ENCODE assay signal across 38 cellular contexts in genomic region chr3:18813300-18813699, GRCh38.
"Had no signal": no experiment of that assay in that cellular context is flagged by ENCODE, and none has a peak within 500 bp of the region (broad histone marks: within the 10 kb centered on the region; RNA-seq: fewer than 3 reads in every experiment).

No MANE protein-coding gene starts in this region.

- H3K4me1 ChIP-seq: adrenal gland, body of pancreas had no signal

- H3K27me3 Mint-ChIP-seq: activated B cell treated with CpG ODN at 0.5 μM for 24 hours; activated CD4-positive, alpha-beta T cell treated with anti-CD3 and anti-CD28 coated beads, Interleukin-2, amount 10 ng/mL, durations not matched to agents 24 days and 14 days; activated CD8-positive, alpha-beta T cell treated with anti-CD3 and anti-CD28 coated beads for 36 hours; activated naive CD8-positive, alpha-beta T cell treated with anti-CD3 and anti-CD28 coated beads for 36 hours had no signal

- H3K27ac Mint-ChIP-seq: activated B cell treated with CpG ODN at 0.5 μM for 24 hours; activated CD4-positive, alpha-beta memory T cell treated with anti-CD3 and anti-CD28 coated beads for 36 hours; activated CD4-positive, alpha-beta T cell treated with anti-CD3 and anti-CD28 coated beads, Interleukin-2, amount 10 ng/mL, durations not matched to agents 24 days and 14 days; activated CD8-positive, alpha-beta T cell treated with anti-CD3 and anti-CD28 coated beads for 36 hours; activated naive CD4-positive, alpha-beta T cell treated with anti-CD3 and anti-CD28 coated beads for 36 hours; activated naive CD4-positive, alpha-beta T cell treated with anti-CD3 and anti-CD28 coated beads, Interleukin-2, amount 50 U/mL, for 72 hours; activated naive CD8-positive, alpha-beta T cell treated with anti-CD3 and anti-CD28 coated beads for 36 hours; activated T-cell treated with anti-CD3 and anti-CD28 coated beads, Interleukin-2, amount 50 U/mL, for 72 hours; activated T-helper 1 cell treated with anti-CD3 and anti-CD28 coated beads, Interleukin-12 subunit alpha, Interleukin-12 subunit beta, Interleukin-2, Interleukin-4 antibody, amounts not matched to agents 30 ng/mL and 10 ng/mL and 1 ng/mL, durations not matched to agents 14 hours and 24 hours and 36 hours; activated T-helper 17 cell treated with anti-CD3 and anti-CD28 coated beads, Interleukin-2, amount 50 U/mL, for 72 hours; T-helper 2 cell treated with Interferon-gamma antibody and Interleukin-4, amounts not matched to agents 5 μg/mL and 100 μg/mL, for 36 hours had no signal

- H3K4me3 ChIP-seq: adrenal gland, body of pancreas, cardiac muscle cell had no signal

- H3K4me1 Mint-ChIP-seq: activated B cell treated with CpG ODN at 0.5 μM for 24 hours; central memory CD8-positive, alpha-beta T cell had no signal

- H3K36me3 ChIP-seq: adrenal gland, brain microvascular endothelial cell, cardiac muscle cell had no signal

- H3K9me3 Mint-ChIP-seq: activated B cell treated with CpG ODN at 0.5 μM for 24 hours; activated CD4-positive, alpha-beta memory T cell treated with anti-CD3 and anti-CD28 coated beads for 36 hours; activated naive CD4-positive, alpha-beta T cell treated with anti-CD3 and anti-CD28 coated beads for 36 hours; activated T-cell treated with anti-CD3 and anti-CD28 coated beads, Interleukin-2, amount 50 U/mL, for 4 hours; central memory CD8-positive, alpha-beta T cell had no signal

- DNase-seq: activated B cell treated with CpG ODN at 0.5 μM for 24 hours; activated CD4-positive, alpha-beta memory T cell treated with anti-CD3 and anti-CD28 coated beads for 36 hours; activated CD4-positive, alpha-beta T cell treated with anti-CD3 and anti-CD28 coated beads for 4 hours; activated CD4-positive, alpha-beta T cell treated with anti-CD3 and anti-CD28 coated beads, Interleukin-2, amount 10 ng/mL, durations not matched to agents 24 days and 14 days; activated CD4-positive, alpha-beta T cell treated with anti-CD3 and anti-CD28 coated beads, Interleukin-2, amount 50 U/mL, for 1 hour; activated CD4-positive, alpha-beta T cell treated with anti-CD3 and anti-CD28 coated beads, Interleukin-2, amount 50 U/mL, for 4 hours; activated CD4-positive, CD25-positive, alpha-beta regulatory T cell treated with anti-CD3 and anti-CD28 coated beads, Interleukin-2, amount 50 U/mL, for 72 hours; activated CD8-positive, alpha-beta memory T cell treated with anti-CD3 and anti-CD28 coated beads, Interleukin-2, amount 50 U/mL, for 4 hours; activated CD8-positive, alpha-beta T cell treated with anti-CD3 and anti-CD28 coated beads for 36 hours; activated effector memory CD4-positive, alpha-beta T cell treated with anti-CD3 and anti-CD28 coated beads, Interleukin-2, amount 50 U/mL, for 16 hours; activated gamma-delta T cell treated with Interleukin-2 at 50 U/mL for 16 hours; activated naive CD4-positive, alpha-beta T cell; activated naive CD4-positive, alpha-beta T cell treated with anti-CD3 and anti-CD28 coated beads for 36 hours; activated naive CD4-positive, alpha-beta T cell treated with anti-CD3 and anti-CD28 coated beads, Interleukin-2, amount 50 U/mL, for 16 hours; activated naive CD8-positive, alpha-beta T cell treated with anti-CD3 and anti-CD28 coated beads for 36 hours; activated T-cell treated with anti-CD3 and anti-CD28 coated beads for 4 hours; activated T-cell treated with anti-CD3 and anti-CD28 coated beads, Interleukin-2, amount 50 U/mL, for 1 hour; activated T-cell treated with anti-CD3 and anti-CD28 coated beads, Interleukin-2, amount 50 U/mL, for 4 hours; activated T-cell treated with anti-CD3 and anti-CD28 coated beads, Interleukin-2, amount 50 U/mL, for 72 hours; adrenal gland; amniotic stem cell; aorta; body of pancreas; brain microvascular endothelial cell; caudate nucleus; cerebellar nuclear complex; T-helper 2 cell; T-helper 9 cell had no signal

- H3K27ac ChIP-seq: adrenal gland, body of pancreas, brain microvascular endothelial cell, cardiac muscle cell, VCaP had no signal

- FAIRE-seq: astrocyte, bronchial epithelial cell, TTC549 had no signal

- H3K27me3 ChIP-seq: adrenal gland, body of pancreas, brain microvascular endothelial cell, cardiac muscle cell had no signal

- ATAC-seq: activated CD8-positive, alpha-beta T cell treated with anti-CD3 and anti-CD28 coated beads for 36 hours; activated naive CD4-positive, alpha-beta T cell treated with anti-CD3 and anti-CD28 coated beads, Interleukin-2, amount 50 U/mL, for 72 hours; activated T-cell treated with anti-CD3 and anti-CD28 coated beads, Interleukin-2, amount 50 U/mL, for 4 hours; activated T-cell treated with anti-CD3 and anti-CD28 coated beads, Interleukin-2, amount 50 U/mL, for 72 hours; activated T-helper 17 cell treated with anti-CD3 and anti-CD28 coated beads, Interleukin-2, amount 50 U/mL, for 72 hours; body of pancreas had no signal

- H3K4me3 Mint-ChIP-seq: activated B cell treated with CpG ODN at 0.5 μM for 24 hours; activated CD4-positive, alpha-beta memory T cell treated with anti-CD3 and anti-CD28 coated beads for 36 hours; activated CD4-positive, alpha-beta T cell treated with anti-CD3 and anti-CD28 coated beads, Interleukin-2, amount 10 ng/mL, durations not matched to agents 24 days and 14 days; activated CD8-positive, alpha-beta T cell treated with anti-CD3 and anti-CD28 coated beads for 36 hours; activated naive CD4-positive, alpha-beta T cell treated with anti-CD3 and anti-CD28 coated beads for 36 hours; activated naive CD8-positive, alpha-beta T cell treated with anti-CD3 and anti-CD28 coated beads for 36 hours; activated T-cell treated with anti-CD3 and anti-CD28 coated beads, Interleukin-2, amount 50 U/mL, for 4 hours; activated T-cell treated with anti-CD3 and anti-CD28 coated beads, Interleukin-2, amount 50 U/mL, for 72 hours; activated T-helper 1 cell treated with anti-CD3 and anti-CD28 coated beads, Interleukin-12 subunit alpha, Interleukin-12 subunit beta, Interleukin-2, Interleukin-4 antibody, amounts not matched to agents 30 ng/mL and 10 ng/mL and 1 ng/mL, durations not matched to agents 14 hours and 24 hours and 36 hours; activated T-helper 17 cell treated with anti-CD3 and anti-CD28 coated beads, Interleukin-2, amount 50 U/mL, for 72 hours; central memory CD8-positive, alpha-beta T cell; T-helper 2 cell treated with Interferon-gamma antibody and Interleukin-4, amounts not matched to agents 5 μg/mL and 100 μg/mL, for 36 hours had no signal

- H3K9me3 ChIP-seq: adrenal gland, body of pancreas had no signal

- H3K36me3 Mint-ChIP-seq: activated CD4-positive, alpha-beta memory T cell treated with anti-CD3 and anti-CD28 coated beads for 36 hours; activated naive CD4-positive, alpha-beta T cell treated with anti-CD3 and anti-CD28 coated beads, Interleukin-2, amount 50 U/mL, for 72 hours had no signal
